ENCODE assay signal across 8 cellular contexts in the genomic region with DNA sequence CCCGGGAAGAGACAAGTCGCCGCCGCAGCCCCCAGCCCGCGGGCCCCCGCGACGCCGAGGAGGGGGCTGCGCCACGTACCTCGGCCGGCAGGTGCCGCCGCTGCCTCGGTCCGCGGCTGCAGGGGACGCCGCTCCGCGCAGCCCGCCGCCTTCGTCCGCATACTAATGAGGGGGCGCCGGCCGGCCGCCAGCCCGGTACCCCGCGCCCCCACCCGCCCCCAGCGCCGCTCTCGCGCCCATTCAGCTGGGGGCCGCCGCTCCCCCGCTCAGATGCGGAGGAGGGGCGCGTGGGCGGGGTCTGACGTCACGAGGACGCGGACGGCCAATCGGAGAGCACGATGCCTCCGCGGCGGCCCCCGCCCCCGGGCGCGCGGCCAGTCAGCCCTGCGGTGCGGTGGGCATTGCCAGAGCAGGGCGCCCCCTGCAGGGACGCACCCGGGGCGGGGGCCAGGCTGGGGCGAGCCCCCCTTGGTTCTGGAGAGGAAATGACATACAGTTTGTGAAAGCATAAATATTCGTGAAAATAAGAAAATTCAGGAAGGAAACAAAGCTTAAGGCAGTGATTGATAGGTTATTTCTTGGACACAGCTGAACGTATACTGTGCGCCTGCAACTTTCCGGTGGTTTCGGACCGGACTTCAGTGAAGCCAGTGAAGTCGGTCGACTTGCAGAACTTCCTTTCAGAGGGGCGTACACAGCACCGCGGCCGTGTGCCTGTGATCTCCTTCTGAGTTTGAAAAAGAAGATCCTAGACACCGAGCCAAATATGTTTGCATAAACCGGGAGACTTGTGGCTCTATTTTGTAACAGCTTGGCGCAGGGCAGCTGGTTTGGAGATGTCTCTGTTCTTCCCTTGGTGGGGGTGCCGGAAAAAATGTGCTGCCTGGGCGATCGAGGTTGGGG. TPM values are rescaled to one million over a fixed set of nuclear protein-coding genes. Genes with fewer than 3 reads are reported as not detected.
A peak's percentile ranks its signal among the peaks of the same experiment; 100 is the strongest.
DNase-seq lines count a peak whose midpoint lies in the region.

A gene (minus strand): TSS at position 246 of the 903 bp plus-strand sequence. CDS start 85 bp downstream, at position 161.

- H3K4me3 ChIP-seq in H7 (ENCODE audit: insufficient read depth, low read depth, low read length) = peak within 1 kb of the TSS; percentile 63

- H3K27me3 Mint-ChIP-seq in activated naive CD4-positive, alpha-beta T cell treated with anti-CD3 and anti-CD28 coated beads for 36 hours (ENCODE audit: low read depth) = no peaks in the 10 kb centered on the region

- in situ Hi-C loops in G401 (cut with HindIII; ENCODE audit: low sequenced_read_pairs) = no loop called here

- no peaks in the 10 kb centered on the region for H3K36me3 Mint-ChIP-seq in activated naive CD4-positive, alpha-beta T cell treated with anti-CD3 and anti-CD28 coated beads for 36 hours (ENCODE audit: low read depth)

- intact Hi-C loops in activated naive CD4-positive, alpha-beta T cell treated with anti-CD3 and anti-CD28 coated beads for 36 hours (cut with micrococcal nuclease) = loop anchor here (1.0 to 10.0 kb wide), 7 partner anchors 62 to 562 kb away; a partner anchor contains a TSS

- no peaks in the 10 kb centered on the region for H3K36me3 ChIP-seq in H7 (replicated peaks; ENCODE audit: control insufficient read depth, insufficient read depth, low read length)

- peaks cover 12% of the 10 kb centered on the region for H3K27me3 ChIP-seq in H7 (ENCODE audit: control insufficient read depth, insufficient read depth, low read length)

- H3K27ac ChIP-seq in temporal lobe (ENCODE audit: low read depth, low read length) = peak within 1 kb of the TSS; percentile 98

- peaks cover 60% of the 10 kb centered on the region for H3K4me1 Mint-ChIP-seq in activated naive CD4-positive, alpha-beta T cell treated with anti-CD3 and anti-CD28 coated beads for 36 hours (ENCODE audit: low read depth)

- no peaks in the 10 kb centered on the region for H3K9me3 Mint-ChIP-seq in activated naive CD4-positive, alpha-beta T cell treated with anti-CD3 and anti-CD28 coated beads for 36 hours

- H3K4me3 Mint-ChIP-seq in activated naive CD4-positive, alpha-beta T cell treated with anti-CD3 and anti-CD28 coated beads for 36 hours = peak within 1 kb of the TSS; percentile 88

- CTCF ChIA-PET in activated naive CD4-positive, alpha-beta T cell treated with anti-CD3 and anti-CD28 coated beads for 36 hours (lab: Charles Lee) = interaction anchor here (0.6 to 7.9 kb wide), 34 partner anchors 10 to 293 kb away, joined by 3 to 123 read pairs (median 4); no protein-coding TSS in a partner anchor

- DNase-seq in G401 (ENCODE audit: low spot score) (peak; percentile 84), H7 (peak; percentile 97), M059J (ENCODE audit: low read depth) (peak; percentile 72), SK-N-DZ (ENCODE audit: low spot score) (peak; percentile 82), germinal center (ENCODE audit: low spot score) (peak; percentile 96), occipital lobe (lab: John Stamatoyannopoulos, UW) (peak; percentile 81)
- DNase-seq in activated naive CD4-positive, alpha-beta T cell treated with anti-CD3 and anti-CD28 coated beads for 36 hours = peak; percentile 89

- H3K27ac Mint-ChIP-seq in activated naive CD4-positive, alpha-beta T cell treated with anti-CD3 and anti-CD28 coated beads for 36 hours = peak within 1 kb of the TSS; percentile 87

RNA-seq across cellular contexts. Expression of the gene that starts here (rescaled TPM):
- 99.2 and 118 TPM in 2 replicates for total RNA-seq in G401 (2014; rRNA removed; shearing (Covaris generic))
- total RNA-seq in H7 (2014; rRNA removed; shearing (Covaris generic)) = 2.1 and 3.4 TPM in 2 replicates
- total RNA-seq in M059J (2014; rRNA removed; shearing (Covaris generic)) = 21.2 and 30.7 TPM in 2 replicates
- polyA plus RNA-seq in SK-N-DZ (2014; cell fraction: cytosol; rRNA removed) = 8.6 and 10.6 TPM in 2 replicates
- polyA plus RNA-seq in SK-N-DZ (2014; cell fraction: nucleus; rRNA removed) = 4.1 and 8.4 TPM in 2 replicates
- total RNA-seq in activated naive CD4-positive, alpha-beta T cell treated with anti-CD3 and anti-CD28 coated beads for 36 hours = 10 to 100 TPM in 1 of 2 experiments, 1 to 10 TPM in 1; 9.5 to 10.4 TPM
- total RNA-seq in occipital lobe (26.5 TPM), temporal lobe (26.6 TPM)

Comparison
In these comparisons a context has a peak if more than half of its experiments do, and no peak if none do; other contexts are left out.
1. Peak in every context shown above with its lines: DNase-seq, H3K4me3 ChIP-seq and H3K27ac ChIP-seq.